12 cellular contexts compared by ENCODE assay signal in genomic region chr18:58230438-58231179, GRCh38.
DNase-seq lines count a peak whose midpoint lies in the region; ATAC-seq and TF ChIP-seq lines count a peak whose summit lies in the region.
"Had no signal": no experiment of that assay in that cellular context is flagged by ENCODE, and none has a peak within 500 bp of the region (broad histone marks: within the 10 kb centered on the region; RNA-seq: fewer than 3 reads in every experiment).

No MANE protein-coding gene starts in this region.

- peaks cover 5% of the 10 kb centered on the region for H3K27me3 Mint-ChIP-seq in nephron progenitor cell (ENCODE audit: low read depth, poor library complexity)

- DNase-seq in Daoy (ENCODE audit: low read depth) (peak; percentile 82), colonic mucosa (peak; percentile 58), nephron progenitor cell (no peak), SKM-1 (lab: John Stamatoyannopoulos, UW; ENCODE audit: unreplicated experiment) (no peak)
- DNase-seq: COR-L47, NCI-H345, SW 1271 had no signal

- H3K4me3 ChIP-seq in colonic mucosa: no peak overlapping the region
- H3K4me3 ChIP-seq in mucosa of stomach (ENCODE audit: low read length): no peak overlapping the region

- H3K36me3 Mint-ChIP-seq in nephron progenitor cell (ENCODE audit: low read depth): peaks cover 12% of the 10 kb centered on the region

- no peak overlapping the region for H3K27ac ChIP-seq in colonic mucosa
- H3K27ac ChIP-seq: KMS-11 had no signal

- no peak overlapping the region for H3K9ac ChIP-seq in colonic mucosa (ENCODE audit: low read depth in 2 of 2, low read length in 2 of 2)
- H3K9ac ChIP-seq in mucosa of stomach (ENCODE audit: low read length): peak overlapping the region; percentile 6
- H3K9ac ChIP-seq: KMS-11 had no signal

- no peak overlapping the region for H3K27ac Mint-ChIP-seq in nephron progenitor cell

- no peak overlapping the region for H3K4me3 Mint-ChIP-seq in nephron progenitor cell

- H3K36me3 ChIP-seq in colonic mucosa (no peaks in the 10 kb centered on the region), mucosa of stomach (ENCODE audit: control insufficient read depth, insufficient read depth, low read length) (no peaks in the 10 kb centered on the region)

- H3K9me3 Mint-ChIP-seq in nephron progenitor cell: peaks cover 10% of the 10 kb centered on the region

- peaks cover 53% of the 10 kb centered on the region for H3K4me1 Mint-ChIP-seq in nephron progenitor cell

- H3K27me3 ChIP-seq in colonic mucosa (no peaks in the 10 kb centered on the region), mucosa of stomach (ENCODE audit: control insufficient read depth, insufficient read depth, low read length) (no peaks in the 10 kb centered on the region)

- peak; percentile 41 for ATAC-seq in HG03175 (IDR thresholded peaks at IDR 0.05; ENCODE audit: unreplicated experiment)
- ATAC-seq in HG02678 (IDR thresholded peaks at IDR 0.05; ENCODE audit: unreplicated experiment): no peak
- ATAC-seq in GM19324 (IDR thresholded peaks at IDR 0.05; ENCODE audit: low FRiP score, unreplicated experiment): no peak

- intact Hi-C loops in colonic mucosa (cut with DNase I): no loop called here

- H3K9me3 ChIP-seq in colonic mucosa (no peaks in the 10 kb centered on the region), mucosa of stomach (ENCODE audit: control insufficient read depth, low read length) (no peaks in the 10 kb centered on the region)

- TF ChIP-seq CTCF in colonic mucosa (IDR thresholded peaks at IDR 0.05) (no peak), nephron progenitor cell (IDR thresholded peaks at IDR 0.05) (no peak)

- H3K4me1 ChIP-seq in colonic mucosa (peaks cover 9% of the 10 kb centered on the region), mucosa of stomach (ENCODE audit: control insufficient read depth, insufficient read depth, low read length) (peaks cover 81% of the 10 kb centered on the region)

Comparison
In these comparisons a context has a peak if more than half of its experiments do, and no peak if none do; other contexts are left out.
1. DNase-seq: peak in Daoy (single experiment) and colonic mucosa (single experiment); none in nephron progenitor cell (single experiment) and SKM-1 (single experiment).